In the genomic region with DNA sequence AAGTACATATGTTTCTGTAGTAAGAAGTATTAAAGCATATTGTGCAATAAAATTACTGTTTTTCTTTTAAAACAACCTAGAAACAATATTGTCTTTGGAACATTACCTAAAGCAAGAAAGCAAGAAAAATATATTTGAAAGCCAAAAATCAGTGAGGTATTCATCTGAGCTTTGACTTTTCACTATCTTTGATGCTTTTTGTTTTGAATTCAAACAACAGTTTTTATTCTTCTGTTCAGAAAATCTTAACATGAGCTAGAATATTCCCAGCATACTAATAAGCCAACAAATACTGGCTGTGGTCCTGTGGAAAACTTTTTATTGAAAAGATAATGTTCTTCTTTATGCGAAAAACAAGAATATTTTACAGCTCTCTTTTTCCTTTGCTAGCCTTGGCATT, we compare ENCODE assay signal across 17 cellular contexts.
"Had no signal": no experiment of that assay in that cellular context is flagged by ENCODE, and none has a peak within 500 bp of the region (broad histone marks: within the 10 kb centered on the region; RNA-seq: fewer than 3 reads in every experiment).

No MANE protein-coding gene starts in this region.

- H3K9me3 Mint-ChIP-seq: activated CD4-positive, alpha-beta memory T cell treated with anti-CD3 and anti-CD28 coated beads, Interleukin-2, amount 10 ng/mL, durations not matched to agents 7 days and 5 days; activated naive CD4-positive, alpha-beta T cell treated with anti-CD3 and anti-CD28 coated beads, Interleukin-2, amount 10 ng/mL, durations not matched to agents 7 days and 5 days; activated T-cell treated with anti-CD3 and anti-CD28 coated beads, Interleukin-2, amount 50 U/mL, for 24 hours; effector memory CD8-positive, alpha-beta T cell; nephron progenitor cell; WTC11 had no signal

- H3K36me3 Mint-ChIP-seq: activated naive CD4-positive, alpha-beta T cell treated with anti-CD3 and anti-CD28 coated beads, Interleukin-2, amount 10 ng/mL, durations not matched to agents 7 days and 5 days; WTC11 had no signal

- DNase-seq: activated CD4-positive, alpha-beta memory T cell treated with anti-CD3 and anti-CD28 coated beads, Interleukin-2, amount 10 ng/mL, durations not matched to agents 7 days and 5 days; activated CD4-positive, alpha-beta T cell treated with anti-CD3 and anti-CD28 coated beads for 4 hours; activated naive CD4-positive, alpha-beta T cell treated with anti-CD3 and anti-CD28 coated beads, Interleukin-2, amount 10 ng/mL, durations not matched to agents 7 days and 5 days; activated T-cell treated with anti-CD3 and anti-CD28 coated beads, Interleukin-2, amount 50 U/mL, for 24 hours; central memory CD4-positive, alpha-beta T cell; cortex of kidney; effector memory CD8-positive, alpha-beta T cell; hippocampal formation; nephron progenitor cell; ovary; stimulated activated CD4-positive, alpha-beta T cell treated with anti-CD3 and anti-CD28 coated beads, Interleukin-4, amount 100 ng/mL, for 4 hours; stimulated activated CD8-positive, alpha-beta memory T cell treated with anti-CD3 and anti-CD28 coated beads, Interleukin-4, amount 100 ng/mL, for 48 hours; stimulated activated naive CD4-positive, alpha-beta T cell treated with Interleukin-2 at 50 U/mL for 16 hours; substantia nigra; SW 1271; trophoblast cell had no signal

- H3K27me3 Mint-ChIP-seq: activated naive CD4-positive, alpha-beta T cell treated with anti-CD3 and anti-CD28 coated beads, Interleukin-2, amount 10 ng/mL, durations not matched to agents 7 days and 5 days; activated T-cell treated with anti-CD3 and anti-CD28 coated beads, Interleukin-2, amount 50 U/mL, for 24 hours had no signal

- H3K27ac Mint-ChIP-seq: activated CD4-positive, alpha-beta memory T cell treated with anti-CD3 and anti-CD28 coated beads, Interleukin-2, amount 10 ng/mL, durations not matched to agents 7 days and 5 days; activated naive CD4-positive, alpha-beta T cell treated with anti-CD3 and anti-CD28 coated beads, Interleukin-2, amount 10 ng/mL, durations not matched to agents 7 days and 5 days; activated T-cell treated with anti-CD3 and anti-CD28 coated beads, Interleukin-2, amount 50 U/mL, for 24 hours; effector memory CD8-positive, alpha-beta T cell; nephron progenitor cell; WTC11 had no signal

- H3K4me3 Mint-ChIP-seq: activated CD4-positive, alpha-beta memory T cell treated with anti-CD3 and anti-CD28 coated beads, Interleukin-2, amount 10 ng/mL, durations not matched to agents 7 days and 5 days; activated naive CD4-positive, alpha-beta T cell treated with anti-CD3 and anti-CD28 coated beads, Interleukin-2, amount 10 ng/mL, durations not matched to agents 7 days and 5 days; activated T-cell treated with anti-CD3 and anti-CD28 coated beads, Interleukin-2, amount 50 U/mL, for 24 hours; effector memory CD8-positive, alpha-beta T cell; nephron progenitor cell; WTC11 had no signal

- H3K4me1 Mint-ChIP-seq: activated CD4-positive, alpha-beta memory T cell treated with anti-CD3 and anti-CD28 coated beads, Interleukin-2, amount 10 ng/mL, durations not matched to agents 7 days and 5 days; activated naive CD4-positive, alpha-beta T cell treated with anti-CD3 and anti-CD28 coated beads, Interleukin-2, amount 10 ng/mL, durations not matched to agents 7 days and 5 days had no signal
